ENCODE assay signal across 31 cellular contexts in genomic region chr16:68214726-68215125, GRCh38. TPM values are rescaled to one million over a fixed set of nuclear protein-coding genes. Genes with fewer than 3 reads are reported as not detected.
DNase-seq lines count a peak whose midpoint lies in the region; ATAC-seq lines count a peak whose summit lies in the region.
"Had no signal": no experiment of that assay in that cellular context is flagged by ENCODE, and none has a peak within 500 bp of the region (broad histone marks: within the 10 kb centered on the region; RNA-seq: fewer than 3 reads in every experiment).

No MANE protein-coding gene starts in this region.

- no peak overlapping the region for H2BK15ac ChIP-seq in mesenchymal stem cell (ENCODE audit: low read depth, poor library complexity, severe bottlenecking)

- H2BK12ac ChIP-seq in mesenchymal stem cell (ENCODE audit: low read length in 2 of 2), result no peak overlapping the region

- no peak overlapping the region for H3K18ac ChIP-seq in mesenchymal stem cell (ENCODE audit: low read depth in 1 of 2, low read length in 2 of 2)

- H3K9ac ChIP-seq in mesenchymal stem cell (ENCODE audit: low read length), result no peak overlapping the region

- no peak overlapping the region for H2AK5ac ChIP-seq in mesenchymal stem cell (ENCODE audit: low read length, severe bottlenecking)

- H2AFZ ChIP-seq in mesenchymal stem cell (ENCODE audit: low read depth, low read length), result no peak overlapping the region

- peaks cover 28% of the 10 kb centered on the region for H3K36me3 Mint-ChIP-seq in activated CD4-positive, alpha-beta T cell treated with anti-CD3 and anti-CD28 coated beads, Interleukin-2, amount 10 ng/mL, durations not matched to agents 24 days and 14 days (ENCODE audit: low read depth)
- H3K36me3 Mint-ChIP-seq in CD4-positive, CD25-positive, alpha-beta regulatory T cell, result peaks cover 11% of the 10 kb centered on the region
- peaks cover 50% of the 10 kb centered on the region for H3K36me3 Mint-ChIP-seq in activated T-helper 2 cell treated with anti-CD3 and anti-CD28 coated beads, Interferon-gamma antibody, Interleukin-2, Interleukin-4, amounts not matched to agents 10 μg/mL and 5 μg/mL and 100 μg/mL, durations not matched to agents 14 hours and 24 hours and 36 hours (ENCODE audit: low read depth)
- peaks cover 5% of the 10 kb centered on the region for H3K36me3 Mint-ChIP-seq in natural killer cell treated with Interleukin-12 subunit alpha and Interleukin-12 subunit beta and Interleukin-15 and Interleukin-18, amount 100 ng/mL, for 72 hours
- peaks cover 8% of the 10 kb centered on the region for H3K36me3 Mint-ChIP-seq in activated naive CD4-positive, alpha-beta T cell treated with anti-CD3 and anti-CD28 coated beads for 36 hours (ENCODE audit: low read depth)

- H2BK120ac ChIP-seq in mesenchymal stem cell (ENCODE audit: low read depth, low read length), result no peak overlapping the region

- H3K36me3 ChIP-seq in CD4-positive, CD25-positive, alpha-beta regulatory T cell (ENCODE audit: control insufficient read depth, insufficient read depth, low read length), result peaks cover 17% of the 10 kb centered on the region
- H3K36me3 ChIP-seq in mesenchymal stem cell (ENCODE audit: control insufficient read depth in 1 of 2, insufficient read depth in 2 of 2, low read depth in 1 of 2, low read length in 2 of 2), result peaks cover 0 to 3% of the 10 kb centered on the region in 2 experiments
- H3K36me3 ChIP-seq: prostate gland, uterus had no signal

- no peak overlapping the region for H2BK5ac ChIP-seq in mesenchymal stem cell (ENCODE audit: low read depth, low read length, poor library complexity, severe bottlenecking)

- H3K23ac ChIP-seq in mesenchymal stem cell (ENCODE audit: low read length in 2 of 2), result no peak overlapping the region

- no peaks in the 10 kb centered on the region for H3K9me3 ChIP-seq in CD4-positive, CD25-positive, alpha-beta regulatory T cell (ENCODE audit: control insufficient read depth in 2 of 2, low read length in 2 of 2)
- H3K9me3 ChIP-seq in mesenchymal stem cell (ENCODE audit: control insufficient read depth, low read length), result no peaks in the 10 kb centered on the region
- H3K9me3 ChIP-seq: prostate gland, testis, uterus had no signal

- CTCF ChIA-PET in activated naive CD4-positive, alpha-beta T cell treated with anti-CD3 and anti-CD28 coated beads for 36 hours (lab: Charles Lee), result no interaction called here

- no peak overlapping the region for H3K27ac ChIP-seq in CD4-positive, CD25-positive, alpha-beta regulatory T cell (ENCODE audit: insufficient read depth, low read length, poor library complexity, severe bottlenecking)
- no peak overlapping the region for H3K27ac ChIP-seq in mesenchymal stem cell (ENCODE audit: low read length, poor library complexity, severe bottlenecking)
- H3K27ac ChIP-seq: prostate gland, testis, uterus, VCaP had no signal

- intact Hi-C loops in activated CD4-positive, alpha-beta T cell treated with anti-CD3 and anti-CD28 coated beads, Interleukin-2, amount 10 ng/mL, durations not matched to agents 24 days and 14 days (cut with micrococcal nuclease), result loop anchor here (5.0 kb wide), 1 partner anchor 122 kb away; no protein-coding TSS in a partner anchor
- intact Hi-C loops in activated T-helper 2 cell treated with anti-CD3 and anti-CD28 coated beads, Interferon-gamma antibody, Interleukin-2, Interleukin-4, amounts not matched to agents 10 μg/mL and 5 μg/mL and 100 μg/mL, durations not matched to agents 14 hours and 24 hours and 36 hours (cut with micrococcal nuclease), result no loop called here
- intact Hi-C loops in activated naive CD4-positive, alpha-beta T cell treated with anti-CD3 and anti-CD28 coated beads for 36 hours (cut with micrococcal nuclease), result no loop called here

- no peak overlapping the region for H3K4me3 Mint-ChIP-seq in activated CD4-positive, alpha-beta T cell treated with anti-CD3 and anti-CD28 coated beads, Interleukin-2, amount 10 ng/mL, durations not matched to agents 24 days and 14 days
- no peak overlapping the region for H3K4me3 Mint-ChIP-seq in CD4-positive, CD25-positive, alpha-beta regulatory T cell
- H3K4me3 Mint-ChIP-seq in activated T-helper 2 cell treated with anti-CD3 and anti-CD28 coated beads, Interferon-gamma antibody, Interleukin-2, Interleukin-4, amounts not matched to agents 10 μg/mL and 5 μg/mL and 100 μg/mL, durations not matched to agents 14 hours and 24 hours and 36 hours (ENCODE audit: low read depth), result no peak overlapping the region
- H3K4me3 Mint-ChIP-seq in natural killer cell treated with Interleukin-12 subunit alpha and Interleukin-12 subunit beta and Interleukin-15 and Interleukin-18, amount 100 ng/mL, for 72 hours, result no peak overlapping the region
- H3K4me3 Mint-ChIP-seq in activated naive CD4-positive, alpha-beta T cell treated with anti-CD3 and anti-CD28 coated beads for 36 hours, result no peak overlapping the region
- H3K4me3 Mint-ChIP-seq: CD14-positive monocyte, immature natural killer cell, memory B cell had no signal

- WGBS in mesenchymal stem cell, result 100% methylated on average over 1 of the region's 3 CpGs

- ATAC-seq in CD4-positive, CD25-positive, alpha-beta regulatory T cell (ENCODE audit: low read depth in 2 of 2), result no peak
- ATAC-seq in natural killer cell treated with Interleukin-12 subunit alpha and Interleukin-12 subunit beta and Interleukin-15 and Interleukin-18, amount 100 ng/mL, for 72 hours, result no peak
- ATAC-seq: left colon had no signal

- H3K27ac Mint-ChIP-seq in activated CD4-positive, alpha-beta T cell treated with anti-CD3 and anti-CD28 coated beads, Interleukin-2, amount 10 ng/mL, durations not matched to agents 24 days and 14 days, result peak overlapping the region; percentile 72
- H3K27ac Mint-ChIP-seq in CD4-positive, CD25-positive, alpha-beta regulatory T cell, result peak overlapping the region; percentile 79 to 94 (median 91)
- H3K27ac Mint-ChIP-seq in activated T-helper 2 cell treated with anti-CD3 and anti-CD28 coated beads, Interferon-gamma antibody, Interleukin-2, Interleukin-4, amounts not matched to agents 10 μg/mL and 5 μg/mL and 100 μg/mL, durations not matched to agents 14 hours and 24 hours and 36 hours, result peak overlapping the region; percentile 38
- H3K27ac Mint-ChIP-seq in natural killer cell treated with Interleukin-12 subunit alpha and Interleukin-12 subunit beta and Interleukin-15 and Interleukin-18, amount 100 ng/mL, for 72 hours, result peak overlapping the region; percentile 24 to 28
- no peak overlapping the region for H3K27ac Mint-ChIP-seq in activated naive CD4-positive, alpha-beta T cell treated with anti-CD3 and anti-CD28 coated beads for 36 hours

- H3K4me2 ChIP-seq in mesenchymal stem cell (ENCODE audit: low read length, poor library complexity, severe bottlenecking), result no peak overlapping the region

- no peak overlapping the region for H3K4ac ChIP-seq in mesenchymal stem cell (ENCODE audit: low read depth in 1 of 2, low read length in 2 of 2)

- no peak overlapping the region for H4K91ac ChIP-seq in mesenchymal stem cell (ENCODE audit: low read length)

- H3K27me3 ChIP-seq in CD4-positive, CD25-positive, alpha-beta regulatory T cell (ENCODE audit: control insufficient read depth, insufficient read depth, low read length), result no peaks in the 10 kb centered on the region
- H3K27me3 ChIP-seq in mesenchymal stem cell (ENCODE audit: control insufficient read depth in 1 of 2, insufficient read depth in 1 of 2, low read length in 2 of 2), result no peaks in the 10 kb centered on the region
- H3K27me3 ChIP-seq: testis, uterus had no signal

- DNase-seq in activated CD4-positive, alpha-beta T cell treated with anti-CD3 and anti-CD28 coated beads, Interleukin-2, amount 10 ng/mL, durations not matched to agents 24 days and 14 days, result no peak
- no peak for DNase-seq in activated CD4-positive, alpha-beta T cell treated with anti-CD3 and anti-CD28 coated beads, Interleukin-2, amount 50 U/mL, for 1 hour
- DNase-seq in CD4-positive, CD25-positive, alpha-beta regulatory T cell, result no peak
- no peak for DNase-seq in activated T-helper 2 cell treated with anti-CD3 and anti-CD28 coated beads, Interferon-gamma antibody, Interleukin-2, Interleukin-4, amounts not matched to agents 10 μg/mL and 5 μg/mL and 100 μg/mL, durations not matched to agents 14 hours and 24 hours and 36 hours (ENCODE audit: low spot score)
- no peak for DNase-seq in natural killer cell treated with Interleukin-12 subunit alpha and Interleukin-12 subunit beta and Interleukin-15 and Interleukin-18, amount 100 ng/mL, for 72 hours (ENCODE audit: low spot score)
- no peak for DNase-seq in activated naive CD4-positive, alpha-beta T cell treated with anti-CD3 and anti-CD28 coated beads for 36 hours
- DNase-seq in mesenchymal stem cell (no peak), NCI-H446 treated with DMSO at 0.1 percent for 48 hours (lab: John Stamatoyannopoulos, UW) (no peak)
- DNase-seq: 8988T; activated CD4-positive, alpha-beta T cell treated with anti-CD3 and anti-CD28 coated beads for 4 hours; activated naive CD4-positive, alpha-beta T cell treated with anti-CD3 and anti-CD28 coated beads, Interleukin-2, amount 50 U/mL, for 16 hours; aorta; effector CD4-positive, alpha-beta T cell; EL; hypothalamus; immature natural killer cell; left colon; NCI-H1092; NCI-H1694; NCI-H446; NCI-H774; stimulated activated CD4-positive, alpha-beta T cell treated with anti-CD3 and anti-CD28 coated beads, Interleukin-15, amount 100 ng/mL, for 24 hours; stimulated activated CD4-positive, alpha-beta T cell treated with anti-CD3 and anti-CD28 coated beads, Interleukin-4, amount 100 ng/mL, for 4 hours; SW 1271; T1000; testis; uterus had no signal

- peaks cover 13% of the 10 kb centered on the region for H3K4me1 ChIP-seq in CD4-positive, CD25-positive, alpha-beta regulatory T cell (ENCODE audit: control insufficient read depth, insufficient read depth, low read length, poor library complexity, severe bottlenecking)
- no peaks in the 10 kb centered on the region for H3K4me1 ChIP-seq in mesenchymal stem cell (ENCODE audit: control insufficient read depth, insufficient read depth, low read depth, low read length)
- H3K4me1 ChIP-seq: prostate gland, testis, uterus had no signal

- no peaks in the 10 kb centered on the region for H3K27me3 Mint-ChIP-seq in activated CD4-positive, alpha-beta T cell treated with anti-CD3 and anti-CD28 coated beads, Interleukin-2, amount 10 ng/mL, durations not matched to agents 24 days and 14 days
- no peaks in the 10 kb centered on the region for H3K27me3 Mint-ChIP-seq in CD4-positive, CD25-positive, alpha-beta regulatory T cell
- H3K27me3 Mint-ChIP-seq in activated T-helper 2 cell treated with anti-CD3 and anti-CD28 coated beads, Interferon-gamma antibody, Interleukin-2, Interleukin-4, amounts not matched to agents 10 μg/mL and 5 μg/mL and 100 μg/mL, durations not matched to agents 14 hours and 24 hours and 36 hours (ENCODE audit: low read depth), result no peaks in the 10 kb centered on the region
- no peaks in the 10 kb centered on the region for H3K27me3 Mint-ChIP-seq in natural killer cell treated with Interleukin-12 subunit alpha and Interleukin-12 subunit beta and Interleukin-15 and Interleukin-18, amount 100 ng/mL, for 72 hours
- H3K27me3 Mint-ChIP-seq in activated naive CD4-positive, alpha-beta T cell treated with anti-CD3 and anti-CD28 coated beads for 36 hours (ENCODE audit: low read depth), result no peaks in the 10 kb centered on the region
- H3K27me3 Mint-ChIP-seq: memory B cell had no signal

- H4K8ac ChIP-seq in mesenchymal stem cell (ENCODE audit: low read length), result no peak overlapping the region

- H3K4me1 Mint-ChIP-seq in activated CD4-positive, alpha-beta T cell treated with anti-CD3 and anti-CD28 coated beads, Interleukin-2, amount 10 ng/mL, durations not matched to agents 24 days and 14 days, result peaks cover 38% of the 10 kb centered on the region
- peaks cover 22 to 51% (median 27%) of the 10 kb centered on the region in 4 donors for H3K4me1 Mint-ChIP-seq in CD4-positive, CD25-positive, alpha-beta regulatory T cell
- peaks cover 27% of the 10 kb centered on the region for H3K4me1 Mint-ChIP-seq in activated T-helper 2 cell treated with anti-CD3 and anti-CD28 coated beads, Interferon-gamma antibody, Interleukin-2, Interleukin-4, amounts not matched to agents 10 μg/mL and 5 μg/mL and 100 μg/mL, durations not matched to agents 14 hours and 24 hours and 36 hours (ENCODE audit: low read depth)
- peaks cover 12 to 15% of the 10 kb centered on the region in 2 donors for H3K4me1 Mint-ChIP-seq in natural killer cell treated with Interleukin-12 subunit alpha and Interleukin-12 subunit beta and Interleukin-15 and Interleukin-18, amount 100 ng/mL, for 72 hours (ENCODE audit: low read depth in 2 of 2)
- H3K4me1 Mint-ChIP-seq in activated naive CD4-positive, alpha-beta T cell treated with anti-CD3 and anti-CD28 coated beads for 36 hours (ENCODE audit: low read depth), result peaks cover 41% of the 10 kb centered on the region

- H3K4me3 ChIP-seq in CD4-positive, CD25-positive, alpha-beta regulatory T cell (ENCODE audit: low read depth, low read length), result no peak overlapping the region
- H3K4me3 ChIP-seq in mesenchymal stem cell (ENCODE audit: insufficient read depth in 1 of 2, low read depth in 1 of 2, low read length in 2 of 2), result no peak overlapping the region
- H3K4me3 ChIP-seq: prostate gland, testis, uterus had no signal

- peaks cover 13% of the 10 kb centered on the region for H3K79me1 ChIP-seq in mesenchymal stem cell (replicated peaks; ENCODE audit: low read length, poor library complexity, severe bottlenecking)

- H3K9me3 Mint-ChIP-seq in activated CD4-positive, alpha-beta T cell treated with anti-CD3 and anti-CD28 coated beads, Interleukin-2, amount 10 ng/mL, durations not matched to agents 24 days and 14 days, result no peaks in the 10 kb centered on the region
- no peaks in the 10 kb centered on the region for H3K9me3 Mint-ChIP-seq in CD4-positive, CD25-positive, alpha-beta regulatory T cell
- no peaks in the 10 kb centered on the region for H3K9me3 Mint-ChIP-seq in activated T-helper 2 cell treated with anti-CD3 and anti-CD28 coated beads, Interferon-gamma antibody, Interleukin-2, Interleukin-4, amounts not matched to agents 10 μg/mL and 5 μg/mL and 100 μg/mL, durations not matched to agents 14 hours and 24 hours and 36 hours
- no peaks in the 10 kb centered on the region for H3K9me3 Mint-ChIP-seq in natural killer cell treated with Interleukin-12 subunit alpha and Interleukin-12 subunit beta and Interleukin-15 and Interleukin-18, amount 100 ng/mL, for 72 hours
- H3K9me3 Mint-ChIP-seq in activated naive CD4-positive, alpha-beta T cell treated with anti-CD3 and anti-CD28 coated beads for 36 hours, result no peaks in the 10 kb centered on the region
- H3K9me3 Mint-ChIP-seq: CD14-positive monocyte, immature natural killer cell, memory B cell had no signal

- H3K14ac ChIP-seq in mesenchymal stem cell (ENCODE audit: low read length in 2 of 2), result no peak overlapping the region

RNA-seq across cellular contexts. Expression of gene ESRP2, which starts 21.2 kb away (rescaled TPM):
- 0.07 and 0.09 TPM in 2 replicates for total RNA-seq in activated CD4-positive, alpha-beta T cell treated with anti-CD3 and anti-CD28 coated beads, Interleukin-2, amount 10 ng/mL, durations not matched to agents 24 days and 14 days
- not detected for total RNA-seq in CD4-positive, CD25-positive, alpha-beta regulatory T cell
- polyA plus RNA-seq in CD4-positive, CD25-positive, alpha-beta regulatory T cell, result under 1 TPM; 0.10 to 0.99 (median 0.33) TPM
- 0.23 and 0.34 TPM in 2 replicates for total RNA-seq in activated T-helper 2 cell treated with anti-CD3 and anti-CD28 coated beads, Interferon-gamma antibody, Interleukin-2, Interleukin-4, amounts not matched to agents 10 μg/mL and 5 μg/mL and 100 μg/mL, durations not matched to agents 14 hours and 24 hours and 36 hours
- total RNA-seq in natural killer cell treated with Interleukin-12 subunit alpha and Interleukin-12 subunit beta and Interleukin-15 and Interleukin-18, amount 100 ng/mL, for 72 hours, result under 1 TPM in 1 of 2 donors, not detected in 1; 0.12 TPM
- under 1 TPM; 0.21 to 0.35 TPM for total RNA-seq in activated naive CD4-positive, alpha-beta T cell treated with anti-CD3 and anti-CD28 coated beads for 36 hours
- polyA plus RNA-seq in mesenchymal stem cell (2013, experiment 1 of 2), result 0.04 TPM
- 0.03 TPM for polyA plus RNA-seq in mesenchymal stem cell (2013, experiment 2 of 2)
- polyA plus RNA-seq: CD14-positive monocyte had no signal

RNA-seq across cellular contexts. Expression of gene PLA2G15, which starts 30.4 kb away (rescaled TPM):
- 7.2 and 8.4 TPM in 2 replicates for total RNA-seq in activated CD4-positive, alpha-beta T cell treated with anti-CD3 and anti-CD28 coated beads, Interleukin-2, amount 10 ng/mL, durations not matched to agents 24 days and 14 days
- total RNA-seq in CD4-positive, CD25-positive, alpha-beta regulatory T cell, result 9.4 TPM
- 10 to 100 TPM in 1 of 4 donors, 1 to 10 TPM in 3; 7.5 to 10.3 (median 8.8) TPM for polyA plus RNA-seq in CD4-positive, CD25-positive, alpha-beta regulatory T cell
- 9.0 and 10.3 TPM in 2 replicates for total RNA-seq in activated T-helper 2 cell treated with anti-CD3 and anti-CD28 coated beads, Interferon-gamma antibody, Interleukin-2, Interleukin-4, amounts not matched to agents 10 μg/mL and 5 μg/mL and 100 μg/mL, durations not matched to agents 14 hours and 24 hours and 36 hours
- 10 to 100 TPM; 11.6 to 11.8 TPM for total RNA-seq in natural killer cell treated with Interleukin-12 subunit alpha and Interleukin-12 subunit beta and Interleukin-15 and Interleukin-18, amount 100 ng/mL, for 72 hours
- total RNA-seq in activated naive CD4-positive, alpha-beta T cell treated with anti-CD3 and anti-CD28 coated beads for 36 hours, result 1 to 10 TPM; 4.2 to 5.4 TPM
- 26.1 TPM for polyA plus RNA-seq in mesenchymal stem cell (2013, experiment 1 of 2)
- polyA plus RNA-seq in mesenchymal stem cell (2013, experiment 2 of 2), result 25.9 TPM

RNA-seq across cellular contexts. Expression of gene SLC7A6, which starts 49.6 kb away (rescaled TPM):
- 103 and 106 TPM in 2 replicates for total RNA-seq in activated CD4-positive, alpha-beta T cell treated with anti-CD3 and anti-CD28 coated beads, Interleukin-2, amount 10 ng/mL, durations not matched to agents 24 days and 14 days
- 141 TPM for total RNA-seq in CD4-positive, CD25-positive, alpha-beta regulatory T cell
- polyA plus RNA-seq in CD4-positive, CD25-positive, alpha-beta regulatory T cell, result 10 to 100 TPM; 10.7 to 21.4 (median 17.4) TPM
- 107 and 108 TPM in 2 replicates for total RNA-seq in activated T-helper 2 cell treated with anti-CD3 and anti-CD28 coated beads, Interferon-gamma antibody, Interleukin-2, Interleukin-4, amounts not matched to agents 10 μg/mL and 5 μg/mL and 100 μg/mL, durations not matched to agents 14 hours and 24 hours and 36 hours
- 100 to 1,000 TPM in 1 of 2 donors, 10 to 100 TPM in 1; 56.2 to 111 TPM for total RNA-seq in natural killer cell treated with Interleukin-12 subunit alpha and Interleukin-12 subunit beta and Interleukin-15 and Interleukin-18, amount 100 ng/mL, for 72 hours
- total RNA-seq in activated naive CD4-positive, alpha-beta T cell treated with anti-CD3 and anti-CD28 coated beads for 36 hours, result 10 to 100 TPM; 79.4 to 83.4 TPM
- 27.0 TPM for polyA plus RNA-seq in mesenchymal stem cell (2013, experiment 1 of 2)
- polyA plus RNA-seq in mesenchymal stem cell (2013, experiment 2 of 2), result 34.1 TPM
